ENCODE assay signal across 31 cellular contexts in genomic region chr1:51418384-51418959, GRCh38.
DNase-seq lines count a peak whose midpoint lies in the region; ATAC-seq, FAIRE-seq and TF ChIP-seq lines count a peak whose summit lies in the region.
"Had no signal": no experiment of that assay in that cellular context is flagged by ENCODE, and none has a peak within 500 bp of the region (broad histone marks: within the 10 kb centered on the region; RNA-seq: fewer than 3 reads in every experiment).

No MANE protein-coding gene starts in this region.

- H3K27ac Mint-ChIP-seq in CD4-positive, CD25-positive, alpha-beta regulatory T cell, result peak overlapping the region in 2 of 3 donors; percentile 12 to 33
- H3K27ac Mint-ChIP-seq in chondrocyte (ENCODE audit: unreplicated experiment), result peak overlapping the region; percentile 84
- H3K27ac Mint-ChIP-seq: activated CD8-positive, alpha-beta T cell treated with anti-CD3 and anti-CD28 coated beads for 36 hours; activated naive CD4-positive, alpha-beta T cell treated with anti-CD3 and anti-CD28 coated beads for 36 hours; activated T-helper 1 cell treated with anti-CD3 and anti-CD28 coated beads, Interleukin-12 subunit alpha, Interleukin-12 subunit beta, Interleukin-2, Interleukin-4 antibody, amounts not matched to agents 30 ng/mL and 10 ng/mL and 1 ng/mL, durations not matched to agents 14 hours and 24 hours and 36 hours; B cell; mesothelial cell of epicardium; stimulated activated effector memory CD8-positive, alpha-beta T cell treated with anti-CD3 and anti-CD28 coated beads, Interleukin-12 subunit alpha, Interleukin-12 subunit beta, amount 100 ng/mL, for 72 hours; T-helper 2 cell treated with Interferon-gamma antibody and Interleukin-4, amounts not matched to agents 5 μg/mL and 100 μg/mL, for 36 hours had no signal

- no peak overlapping the region for H2BK15ac ChIP-seq in neuronal stem cell (ENCODE audit: low read length)

- no peak overlapping the region for H4K8ac ChIP-seq in neuronal stem cell (ENCODE audit: low read depth, low read length)

- no peak overlapping the region for H3K4me3 ChIP-seq in CD4-positive, CD25-positive, alpha-beta regulatory T cell (ENCODE audit: low read depth, low read length)
- H3K4me3 ChIP-seq in HEK293 (ENCODE audit: low read depth, low read length), result no peak overlapping the region
- no peak overlapping the region for H3K4me3 ChIP-seq in neuronal stem cell (ENCODE audit: low read length in 2 of 2)
- H3K4me3 ChIP-seq: breast epithelium had no signal

- no peaks in the 10 kb centered on the region for H3K4me1 ChIP-seq in CD4-positive, CD25-positive, alpha-beta regulatory T cell (ENCODE audit: control insufficient read depth, insufficient read depth, low read length, poor library complexity, severe bottlenecking)
- H3K4me1 ChIP-seq in HEK293 (ENCODE audit: control insufficient read depth, insufficient read depth, low read length) (0 out of 2 replicates have a peak, but pooled peaks cover 4% of the 10 kb centered on the region), neuronal stem cell (ENCODE audit: control insufficient read depth in 2 of 2, insufficient read depth in 1 of 2, low read depth in 1 of 2, low read length in 2 of 2) (peaks cover 0 to 15% of the 10 kb centered on the region in 2 donors)
- H3K4me1 ChIP-seq: breast epithelium had no signal

- no peak overlapping the region for H3K4me2 ChIP-seq in neuronal stem cell (ENCODE audit: insufficient read depth, low read length, poor library complexity, severe bottlenecking)

- ATAC-seq in CD4-positive, CD25-positive, alpha-beta regulatory T cell (ENCODE audit: low read depth in 2 of 2), result no peak
- no peak for ATAC-seq in GM19324 (IDR thresholded peaks at IDR 0.05; ENCODE audit: low FRiP score, unreplicated experiment)
- ATAC-seq: activated CD8-positive, alpha-beta T cell treated with anti-CD3 and anti-CD28 coated beads for 36 hours; effector memory CD8-positive, alpha-beta T cell; Panc1; stimulated activated effector memory CD8-positive, alpha-beta T cell treated with anti-CD3 and anti-CD28 coated beads, Interleukin-12 subunit alpha, Interleukin-12 subunit beta, amount 100 ng/mL, for 72 hours had no signal

- FAIRE-seq in urothelium cell line (lab: Jason Lieb, UNC), result no peak
- FAIRE-seq: islet of Langerhans had no signal

- H2BK12ac ChIP-seq in neuronal stem cell (ENCODE audit: low read length), result no peak overlapping the region

- no peak overlapping the region for H3K9ac ChIP-seq in neuronal stem cell (ENCODE audit: low read depth, low read length, poor library complexity)

- H3K4me3 Mint-ChIP-seq in CD4-positive, CD25-positive, alpha-beta regulatory T cell, result no peak overlapping the region
- H3K4me3 Mint-ChIP-seq in chondrocyte (ENCODE audit: unreplicated experiment), result peak overlapping the region; percentile 35
- H3K4me3 Mint-ChIP-seq: activated CD8-positive, alpha-beta T cell treated with anti-CD3 and anti-CD28 coated beads for 36 hours; activated naive CD4-positive, alpha-beta T cell treated with anti-CD3 and anti-CD28 coated beads for 36 hours; activated T-helper 1 cell treated with anti-CD3 and anti-CD28 coated beads, Interleukin-12 subunit alpha, Interleukin-12 subunit beta, Interleukin-2, Interleukin-4 antibody, amounts not matched to agents 30 ng/mL and 10 ng/mL and 1 ng/mL, durations not matched to agents 14 hours and 24 hours and 36 hours; B cell; CD8-positive, alpha-beta memory T cell; effector memory CD8-positive, alpha-beta T cell; mesothelial cell of epicardium; naive B cell; stimulated activated effector memory CD8-positive, alpha-beta T cell treated with anti-CD3 and anti-CD28 coated beads, Interleukin-12 subunit alpha, Interleukin-12 subunit beta, amount 100 ng/mL, for 72 hours; T-helper 2 cell treated with Interferon-gamma antibody and Interleukin-4, amounts not matched to agents 5 μg/mL and 100 μg/mL, for 36 hours had no signal

- POLR2A ChIA-PET in HEK293 (lab: Yijun Ruan, JAX), result no interaction called here

- H2BK120ac ChIP-seq in neuronal stem cell (ENCODE audit: low read depth, low read length), result no peak overlapping the region

- TF ChIP-seq CTCF in HEK293 (tag by site-specific recombination; IDR thresholded peaks at IDR 0.05) (no peak), chondrocyte (IDR thresholded peaks at IDR 0.05) (no peak)

- no peak overlapping the region for H2AK5ac ChIP-seq in neuronal stem cell (ENCODE audit: low read depth, low read length)

- peaks cover 45% of the 10 kb centered on the region for H3K36me3 ChIP-seq in CD4-positive, CD25-positive, alpha-beta regulatory T cell (ENCODE audit: control insufficient read depth, insufficient read depth, low read length)
- peaks cover 0 to 24% of the 10 kb centered on the region in 2 experiments; a peak in 2 of 3 replicates for H3K36me3 ChIP-seq in HEK293 (ENCODE audit: control insufficient read depth in 2 of 2, insufficient read depth in 1 of 2, low read length in 2 of 2)
- peaks cover 0 to 2% of the 10 kb centered on the region in 2 donors for H3K36me3 ChIP-seq in neuronal stem cell (replicated peaks in 1 of 2; ENCODE audit: control insufficient read depth in 2 of 2, insufficient read depth in 2 of 2, low read length in 2 of 2)
- H3K36me3 ChIP-seq: breast epithelium had no signal

- H3K27me3 ChIP-seq in CD4-positive, CD25-positive, alpha-beta regulatory T cell (ENCODE audit: control insufficient read depth, insufficient read depth, low read length), result no peaks in the 10 kb centered on the region
- no peaks in the 10 kb centered on the region for H3K27me3 ChIP-seq in neuronal stem cell (ENCODE audit: control insufficient read depth in 3 of 3, insufficient read depth in 3 of 3, low read depth in 1 of 3, low read length in 3 of 3)
- H3K27me3 ChIP-seq: breast epithelium had no signal

- no peak for DNase-seq in CD4-positive, CD25-positive, alpha-beta regulatory T cell
- DNase-seq in chondrocyte (ENCODE audit: low spot score) (no peak), neuronal stem cell (ENCODE audit: low spot score) (no peak), cerebellum (ENCODE audit: low spot score) (no peak), urothelium cell line (ENCODE audit: low spot score) (no peak)
- DNase-seq: ACHN; activated CD4-positive, alpha-beta T cell treated with anti-CD3 and anti-CD28 coated beads for 1 hour; activated CD8-positive, alpha-beta memory T cell treated with anti-CD3 and anti-CD28 coated beads, Interleukin-2, amount 50 U/mL, for 48 hours; activated CD8-positive, alpha-beta T cell treated with anti-CD3 and anti-CD28 coated beads for 36 hours; activated naive CD4-positive, alpha-beta T cell treated with anti-CD3 and anti-CD28 coated beads for 36 hours; CD8-positive, alpha-beta memory T cell; DMS153; effector memory CD8-positive, alpha-beta T cell; erythroblast; MV-4-11; naive B cell; NCI-H1436 treated with DMSO at 0.1 percent for 48 hours; NCI-H2081 treated with DMSO at 0.1 percent for 48 hours; occipital lobe; SHP77 treated with DMSO at 0.1 percent for 48 hours; substantia nigra had no signal

- H3K27ac ChIP-seq in CD4-positive, CD25-positive, alpha-beta regulatory T cell (ENCODE audit: insufficient read depth, low read length, poor library complexity, severe bottlenecking), result no peak overlapping the region
- no peak overlapping the region for H3K27ac ChIP-seq in HEK293 (ENCODE audit: extremely low read depth, low read depth, low read length)
- H3K27ac ChIP-seq in neuronal stem cell (replicated peaks; ENCODE audit: low read length), result no peak overlapping the region
- H3K27ac ChIP-seq: breast epithelium had no signal

- no peak overlapping the region for H2AFZ ChIP-seq in neuronal stem cell (ENCODE audit: low read length)

- no peak overlapping the region for H4K91ac ChIP-seq in neuronal stem cell (ENCODE audit: low read depth, low read length, poor library complexity)

- no peak overlapping the region for H3K18ac ChIP-seq in neuronal stem cell (ENCODE audit: low read length)

- H2BK5ac ChIP-seq in neuronal stem cell (ENCODE audit: low read length), result no peak overlapping the region

- H3K9me3 ChIP-seq in CD4-positive, CD25-positive, alpha-beta regulatory T cell (ENCODE audit: control insufficient read depth in 2 of 2, low read length in 2 of 2), result no peaks in the 10 kb centered on the region
- H3K9me3 ChIP-seq in HEK293 (ENCODE audit: control insufficient read depth, insufficient read depth, low read depth, low read length), result no peaks in the 10 kb centered on the region
- H3K9me3 ChIP-seq in neuronal stem cell (replicated peaks in 1 of 2; ENCODE audit: control insufficient read depth in 2 of 2, insufficient read depth in 1 of 2, low read depth in 1 of 2, low read length in 2 of 2), result no peaks in the 10 kb centered on the region
- H3K9me3 ChIP-seq: breast epithelium had no signal

- peaks cover 54% of the 10 kb centered on the region for H3K36me3 Mint-ChIP-seq in CD4-positive, CD25-positive, alpha-beta regulatory T cell
- peaks cover 4% of the 10 kb centered on the region for H3K36me3 Mint-ChIP-seq in chondrocyte (ENCODE audit: low read depth)

- H3K4ac ChIP-seq in neuronal stem cell (ENCODE audit: low read length), result peak overlapping the region; percentile 66

- no peak overlapping the region for H3K23ac ChIP-seq in neuronal stem cell (ENCODE audit: low read depth, low read length, poor library complexity)

- WGBS in neuronal stem cell (ENCODE audit: extremely low coverage in 2 of 2, insufficient read length in 2 of 2, insufficient replicate concordance in 1 of 2), 2 donors, result 100% methylated on average over 1 of the region's 2 CpGs; no CpG with 5 or more reads in 1 of the 2 donors

- peaks cover 0 to 2% (median 0%) of the 10 kb centered on the region in 7 donors for H3K9me3 Mint-ChIP-seq in CD4-positive, CD25-positive, alpha-beta regulatory T cell
- no peaks in the 10 kb centered on the region for H3K9me3 Mint-ChIP-seq in chondrocyte (ENCODE audit: low read depth)
- H3K9me3 Mint-ChIP-seq: activated CD8-positive, alpha-beta T cell treated with anti-CD3 and anti-CD28 coated beads for 36 hours; activated naive CD4-positive, alpha-beta T cell treated with anti-CD3 and anti-CD28 coated beads for 36 hours; activated T-helper 1 cell treated with anti-CD3 and anti-CD28 coated beads, Interleukin-12 subunit alpha, Interleukin-12 subunit beta, Interleukin-2, Interleukin-4 antibody, amounts not matched to agents 30 ng/mL and 10 ng/mL and 1 ng/mL, durations not matched to agents 14 hours and 24 hours and 36 hours; CD8-positive, alpha-beta memory T cell; effector memory CD8-positive, alpha-beta T cell; mesothelial cell of epicardium; naive B cell; stimulated activated effector memory CD8-positive, alpha-beta T cell treated with anti-CD3 and anti-CD28 coated beads, Interleukin-12 subunit alpha, Interleukin-12 subunit beta, amount 100 ng/mL, for 72 hours; T-helper 2 cell treated with Interferon-gamma antibody and Interleukin-4, amounts not matched to agents 5 μg/mL and 100 μg/mL, for 36 hours had no signal

- peaks cover 11 to 31% (median 20%) of the 10 kb centered on the region in 4 donors for H3K4me1 Mint-ChIP-seq in CD4-positive, CD25-positive, alpha-beta regulatory T cell
- peaks cover 75% of the 10 kb centered on the region for H3K4me1 Mint-ChIP-seq in chondrocyte (ENCODE audit: low read depth)

- CTCF ChIA-PET in HEK293 (lab: Yijun Ruan, JAX), result no interaction called here

- no peak overlapping the region for H3K14ac ChIP-seq in neuronal stem cell (ENCODE audit: low read length)

- H3K27me3 Mint-ChIP-seq in CD4-positive, CD25-positive, alpha-beta regulatory T cell, result no peaks in the 10 kb centered on the region
- no peaks in the 10 kb centered on the region for H3K27me3 Mint-ChIP-seq in chondrocyte (ENCODE audit: low read depth)
- H3K27me3 Mint-ChIP-seq: activated CD8-positive, alpha-beta T cell treated with anti-CD3 and anti-CD28 coated beads for 36 hours; B cell; CD8-positive, alpha-beta memory T cell; effector memory CD8-positive, alpha-beta T cell; naive B cell had no signal

- no peaks in the 10 kb centered on the region for H3K79me1 ChIP-seq in neuronal stem cell (ENCODE audit: low read depth, low read length)
